In genomic region chr15:98799991-98800390, GRCh38 we compare ENCODE assay signal across 9 cellular contexts.
DNase-seq lines count a peak whose midpoint lies in the region; ATAC-seq, FAIRE-seq and TF ChIP-seq lines count a peak whose summit lies in the region.
"Had no signal": no experiment of that assay in that cellular context is flagged by ENCODE, and none has a peak within 500 bp of the region (broad histone marks: within the 10 kb centered on the region; RNA-seq: fewer than 3 reads in every experiment).

No MANE protein-coding gene starts in this region.

- CTCF ChIA-PET in A549 (lab: Yijun Ruan, JAX), result interaction anchor here (1.2 to 14.2 kb wide), 5 partner anchors 20 to 300 kb away, joined by 3 to 172 read pairs (median 4); no protein-coding TSS in a partner anchor
- CTCF ChIA-PET in CD4-positive, alpha-beta T cell (lab: Charles Lee), result interaction anchor here (1.2 kb wide), 1 partner anchor 13 kb away, joined by 3 read pairs; no protein-coding TSS in a partner anchor
- CTCF ChIA-PET in CD8-positive, alpha-beta T cell (lab: Charles Lee), result interaction anchor here (4.4 kb wide), 1 partner anchor 20 kb away, joined by 27 read pairs; no protein-coding TSS in a partner anchor

- H3K4me3 ChIP-seq in A549, result peak overlapping the region; percentile 17
- H3K4me3 ChIP-seq in endocrine pancreas (ENCODE audit: control insufficient read depth, insufficient read depth, low read length), result peak overlapping the region; percentile 39
- no peak overlapping the region for H3K4me3 ChIP-seq in CD8-positive, alpha-beta T cell (ENCODE audit: low read depth, low read length)

- intact Hi-C loops in CD4-positive, alpha-beta T cell (cut with DNase I, micrococcal nuclease), result no loop called here
- intact Hi-C loops in CD8-positive, alpha-beta T cell (cut with DNase I, micrococcal nuclease), result loop anchor here in 1 of 2 experiments (2.0 kb wide), 1 partner anchor 21 kb away; no protein-coding TSS in a partner anchor

- H3K4me1 ChIP-seq in A549 (peaks cover 98% of the 10 kb centered on the region), endocrine pancreas (ENCODE audit: control insufficient read depth, insufficient read depth, low read length) (peaks cover 25% of the 10 kb centered on the region)
- peaks cover 38% of the 10 kb centered on the region for H3K4me1 ChIP-seq in CD8-positive, alpha-beta T cell (ENCODE audit: insufficient read depth, low read length)

- POLR2A ChIA-PET in A549 (lab: Yijun Ruan, JAX), result interaction anchor here (0.5 to 1.3 kb wide), 2 partner anchors 48 to 215 kb away, joined by 3 read pairs; no protein-coding TSS in a partner anchor
- POLR2A ChIA-PET in CD4-positive, alpha-beta T cell (lab: Charles Lee), result no interaction called here
- POLR2A ChIA-PET in CD8-positive, alpha-beta T cell (lab: Charles Lee), result no interaction called here

- peak overlapping the region; percentile 89 for H3K4me2 ChIP-seq in A549

- no peak for TF ChIP-seq RAD21 in A549 (conservative IDR thresholded peaks at IDR 0.05 in 1 of 2, IDR thresholded peaks at IDR 0.05 in 1 of 2)

- no peaks in the 10 kb centered on the region for H3K36me3 ChIP-seq in endocrine pancreas (ENCODE audit: control insufficient read depth, insufficient read depth, low read length)
- no peaks in the 10 kb centered on the region for H3K36me3 ChIP-seq in CD8-positive, alpha-beta T cell (ENCODE audit: insufficient read depth, low read length)

- H3K27me3 Mint-ChIP-seq in nephron progenitor cell (ENCODE audit: low read depth, poor library complexity), result no peaks in the 10 kb centered on the region
- H3K27me3 Mint-ChIP-seq in CD4-positive, alpha-beta T cell, result no peaks in the 10 kb centered on the region
- H3K27me3 Mint-ChIP-seq in CD8-positive, alpha-beta T cell (ENCODE audit: low read depth), result peaks cover under 1% of the 10 kb centered on the region

- no peaks in the 10 kb centered on the region for H3K9me3 ChIP-seq in A549
- H3K9me3 ChIP-seq in endocrine pancreas (ENCODE audit: control insufficient read depth, low read length), result no peaks in the 10 kb centered on the region
- no peaks in the 10 kb centered on the region for H3K9me3 ChIP-seq in CD4-positive, alpha-beta T cell (ENCODE audit: control insufficient read depth, low read length)
- no peaks in the 10 kb centered on the region for H3K9me3 ChIP-seq in CD8-positive, alpha-beta T cell (ENCODE audit: low read length)

- ATAC-seq in A549 (peak; percentile 12 to 31; a peak in 3 of 6 replicates), HG03280 (IDR thresholded peaks at IDR 0.05; ENCODE audit: unreplicated experiment) (no peak)
- ATAC-seq in CD4-positive, alpha-beta T cell (ENCODE audit: poor library complexity), result no peak
- no peak for ATAC-seq in CD8-positive, alpha-beta T cell

- H3K27ac ChIP-seq in A549, result peak overlapping the region; percentile 87 to 89
- H3K27ac ChIP-seq in CD4-positive, alpha-beta T cell (ENCODE audit: low read depth, low read length), result no peak overlapping the region
- no peak overlapping the region for H3K27ac ChIP-seq in CD8-positive, alpha-beta T cell (ENCODE audit: low read depth, low read length)

- TF ChIP-seq EP300 in A549 (IDR thresholded peaks at IDR 0.05), result no peak

- TF ChIP-seq CTCF in A549 (IDR thresholded peaks at IDR 0.05) (no peak), nephron progenitor cell (IDR thresholded peaks at IDR 0.05) (no peak)
- TF ChIP-seq CTCF in CD4-positive, alpha-beta T cell (IDR thresholded peaks at IDR 0.05), result no peak
- TF ChIP-seq CTCF in CD8-positive, alpha-beta T cell (IDR thresholded peaks at IDR 0.05), result no peak

- DNase-seq in A549 (ENCODE audit: low read depth in 1 of 2, low spot score in 1 of 2) (peak in 1 of 2 experiments; percentile 29), NCI-H69 (lab: John Stamatoyannopoulos, UW) (peak; percentile 40), nephron progenitor cell (no peak), H4 (ENCODE audit: low spot score) (no peak)
- DNase-seq in CD4-positive, alpha-beta T cell, result no peak
- DNase-seq in CD8-positive, alpha-beta T cell, result no peak

- no peaks in the 10 kb centered on the region for H3K27me3 ChIP-seq in endocrine pancreas (ENCODE audit: control insufficient read depth, insufficient read depth, low read length)
- no peaks in the 10 kb centered on the region for H3K27me3 ChIP-seq in CD4-positive, alpha-beta T cell (ENCODE audit: control insufficient read depth, insufficient read depth, low read length)
- no peaks in the 10 kb centered on the region for H3K27me3 ChIP-seq in CD8-positive, alpha-beta T cell (ENCODE audit: insufficient read depth, low read length)

- 5% methylated on average over 2 of the region's 2 CpGs for WGBS in A549 (ENCODE audit: missing lambda C conversion rate)

- FAIRE-seq in A549 (lab: Jason Lieb, UNC), result peak; percentile 49
- FAIRE-seq: small intestine had no signal

- no peak for TF ChIP-seq POLR2A in A549 (IDR thresholded peaks at IDR 0.05; ENCODE audit: low read length)

- no peaks in the 10 kb centered on the region for H3K9me3 Mint-ChIP-seq in nephron progenitor cell
- no peaks in the 10 kb centered on the region for H3K9me3 Mint-ChIP-seq in CD4-positive, alpha-beta T cell
- H3K9me3 Mint-ChIP-seq in CD8-positive, alpha-beta T cell, result no peaks in the 10 kb centered on the region

- peaks cover 6% of the 10 kb centered on the region for H3K36me3 Mint-ChIP-seq in nephron progenitor cell (ENCODE audit: low read depth)
- no peaks in the 10 kb centered on the region for H3K36me3 Mint-ChIP-seq in CD4-positive, alpha-beta T cell (ENCODE audit: low read depth)
- peaks cover 3% of the 10 kb centered on the region for H3K36me3 Mint-ChIP-seq in CD8-positive, alpha-beta T cell

- peaks cover 90% of the 10 kb centered on the region for H3K4me1 Mint-ChIP-seq in nephron progenitor cell
- H3K4me1 Mint-ChIP-seq in CD4-positive, alpha-beta T cell (ENCODE audit: low read depth), result peaks cover 58% of the 10 kb centered on the region
- H3K4me1 Mint-ChIP-seq in CD8-positive, alpha-beta T cell (ENCODE audit: low read depth), result peaks cover 59% of the 10 kb centered on the region

- peak overlapping the region; percentile 98 for H3K27ac Mint-ChIP-seq in nephron progenitor cell
- no peak overlapping the region for H3K27ac Mint-ChIP-seq in CD4-positive, alpha-beta T cell
- H3K27ac Mint-ChIP-seq in CD8-positive, alpha-beta T cell, result no peak overlapping the region

- H3K4me3 Mint-ChIP-seq in nephron progenitor cell, result peak overlapping the region; percentile 77
- no peak overlapping the region for H3K4me3 Mint-ChIP-seq in CD4-positive, alpha-beta T cell
- H3K4me3 Mint-ChIP-seq in CD8-positive, alpha-beta T cell, result no peak overlapping the region

- H3K9ac ChIP-seq in endocrine pancreas (ENCODE audit: control insufficient read depth, insufficient read depth, low read length), result no peak overlapping the region

TF ChIP-seq in A549, 52 proteins besides CTCF, POLR2A, EP300 and RAD21:
- TF ChIP-seq BCL3 (IDR thresholded peaks at IDR 0.05), result no peak

Comparison
In these comparisons a context has a peak if more than half of its experiments do, and no peak if none do; other contexts are left out.
1. ATAC-seq: peak in A549 (2 of 2); none in HG03280 (single experiment), CD4-positive, alpha-beta T cell (single experiment) and CD8-positive, alpha-beta T cell (single experiment).
2. H3K27ac ChIP-seq: peak in A549 (2 of 2); none in CD4-positive, alpha-beta T cell (single experiment) and CD8-positive, alpha-beta T cell (single experiment).